ENCODE assay signal across 8 cellular contexts in genomic region chr21:37532868-37533780, GRCh38.
DNase-seq lines count a peak whose midpoint lies in the region; ATAC-seq and TF ChIP-seq lines count a peak whose summit lies in the region.

No MANE protein-coding gene starts in this region.

- POLR2A ChIA-PET in activated CD4-positive, alpha-beta T cell treated with anti-CD3 and anti-CD28 coated beads, Interleukin-2, amount 10 ng/mL, durations not matched to agents 7 days and 5 days (lab: Charles Lee): no interaction called here

- peak; percentile 74 for ATAC-seq in HG03103 (IDR thresholded peaks at IDR 0.05; ENCODE audit: low read depth, unreplicated experiment)
- ATAC-seq in mucosa of descending colon: peak; percentile 73

- no peak for TF ChIP-seq CTCF in mucosa of descending colon (IDR thresholded peaks at IDR 0.05)

- H3K4me3 Mint-ChIP-seq in activated CD4-positive, alpha-beta T cell treated with anti-CD3 and anti-CD28 coated beads, Interleukin-2, amount 10 ng/mL, durations not matched to agents 7 days and 5 days: no peak overlapping the region
- H3K4me3 Mint-ChIP-seq in activated T-cell treated with anti-CD3 and anti-CD28 coated beads, Interleukin-2, amount 50 U/mL, for 24 hours: no peak overlapping the region

- H3K27me3 Mint-ChIP-seq in activated CD4-positive, alpha-beta T cell treated with anti-CD3 and anti-CD28 coated beads, Interleukin-2, amount 10 ng/mL, durations not matched to agents 7 days and 5 days: peaks cover 19% of the 10 kb centered on the region
- peaks cover 66% of the 10 kb centered on the region for H3K27me3 Mint-ChIP-seq in activated T-cell treated with anti-CD3 and anti-CD28 coated beads, Interleukin-2, amount 50 U/mL, for 24 hours

- no peak overlapping the region for H3K4me3 ChIP-seq in mucosa of descending colon

- H3K4me1 Mint-ChIP-seq in activated CD4-positive, alpha-beta T cell treated with anti-CD3 and anti-CD28 coated beads, Interleukin-2, amount 10 ng/mL, durations not matched to agents 7 days and 5 days: peaks cover 1% of the 10 kb centered on the region
- peaks cover 7% of the 10 kb centered on the region for H3K4me1 Mint-ChIP-seq in activated T-cell treated with anti-CD3 and anti-CD28 coated beads, Interleukin-2, amount 50 U/mL, for 24 hours (ENCODE audit: low read depth)

- H3K4me1 ChIP-seq in mucosa of descending colon (ENCODE audit: low read depth): no peaks in the 10 kb centered on the region

- peaks cover 6% of the 10 kb centered on the region for H3K9me3 Mint-ChIP-seq in activated CD4-positive, alpha-beta T cell treated with anti-CD3 and anti-CD28 coated beads, Interleukin-2, amount 10 ng/mL, durations not matched to agents 7 days and 5 days
- peaks cover 2% of the 10 kb centered on the region for H3K9me3 Mint-ChIP-seq in activated T-cell treated with anti-CD3 and anti-CD28 coated beads, Interleukin-2, amount 50 U/mL, for 24 hours

- CTCF ChIA-PET in activated CD4-positive, alpha-beta T cell treated with anti-CD3 and anti-CD28 coated beads, Interleukin-2, amount 10 ng/mL, durations not matched to agents 7 days and 5 days (lab: Charles Lee): no interaction called here

- intact Hi-C loops in mucosa of descending colon (cut with DNase I, micrococcal nuclease): no loop called here

- no peaks in the 10 kb centered on the region for H3K9me3 ChIP-seq in mucosa of descending colon

- H3K36me3 Mint-ChIP-seq in activated CD4-positive, alpha-beta T cell treated with anti-CD3 and anti-CD28 coated beads, Interleukin-2, amount 10 ng/mL, durations not matched to agents 7 days and 5 days (ENCODE audit: low read depth): no peaks in the 10 kb centered on the region
- no peaks in the 10 kb centered on the region for H3K36me3 Mint-ChIP-seq in activated T-cell treated with anti-CD3 and anti-CD28 coated beads, Interleukin-2, amount 50 U/mL, for 24 hours (ENCODE audit: low read depth)

- peak; percentile 26 to 28 for DNase-seq in activated CD4-positive, alpha-beta T cell treated with anti-CD3 and anti-CD28 coated beads, Interleukin-2, amount 50 U/mL, for 48 hours
- DNase-seq in activated CD4-positive, alpha-beta T cell treated with anti-CD3 and anti-CD28 coated beads, Interleukin-2, amount 10 ng/mL, durations not matched to agents 7 days and 5 days: no peak
- DNase-seq in activated T-cell treated with anti-CD3 and anti-CD28 coated beads, Interleukin-2, amount 50 U/mL, for 24 hours: peak; percentile 40
- DNase-seq in mucosa of descending colon (no peak), NCI-H524 treated with DMSO at 0.1 percent for 48 hours (lab: John Stamatoyannopoulos, UW) (no peak), GF-D8 (lab: John Stamatoyannopoulos, UW) (no peak), GM03348 (ENCODE audit: low spot score) (no peak)

- H3K27ac Mint-ChIP-seq in activated CD4-positive, alpha-beta T cell treated with anti-CD3 and anti-CD28 coated beads, Interleukin-2, amount 10 ng/mL, durations not matched to agents 7 days and 5 days: no peak overlapping the region
- no peak overlapping the region for H3K27ac Mint-ChIP-seq in activated T-cell treated with anti-CD3 and anti-CD28 coated beads, Interleukin-2, amount 50 U/mL, for 24 hours

- no peaks in the 10 kb centered on the region for H3K36me3 ChIP-seq in mucosa of descending colon (ENCODE audit: low read depth)

Comparison
In these comparisons a context has a peak if more than half of its experiments do, and no peak if none do; other contexts are left out.
1. DNase-seq: peak in activated CD4-positive, alpha-beta T cell treated with anti-CD3 and anti-CD28 coated beads, Interleukin-2, amount 50 U/mL, for 48 hours (2 of 2) and activated T-cell treated with anti-CD3 and anti-CD28 coated beads, Interleukin-2, amount 50 U/mL, for 24 hours (single experiment); none in activated CD4-positive, alpha-beta T cell treated with anti-CD3 and anti-CD28 coated beads, Interleukin-2, amount 10 ng/mL, durations not matched to agents 7 days and 5 days (single experiment), mucosa of descending colon (0 of 3), NCI-H524 treated with DMSO at 0.1 percent for 48 hours (single experiment), GF-D8 (single experiment) and GM03348 (single experiment).